ENCODE assay signal across 27 cellular contexts in genomic region chr6:49514571-49515484, GRCh38. TPM values are rescaled to one million over a fixed set of nuclear protein-coding genes. Genes with fewer than 3 reads are reported as not detected.
"Had no signal": no experiment of that assay in that cellular context is flagged by ENCODE, and none has a peak within 500 bp of the region (broad histone marks: within the 10 kb centered on the region; RNA-seq: fewer than 3 reads in every experiment).

No MANE protein-coding gene starts in this region.

- H3K4me3 ChIP-seq: esophagus squamous epithelium, left ventricle myocardium inferior, thoracic aorta had no signal

- H3K36me3 ChIP-seq: esophagus squamous epithelium, left ventricle myocardium inferior, neutrophil, thoracic aorta had no signal

- DNase-seq: activated CD4-positive, alpha-beta T cell treated with anti-CD3 and anti-CD28 coated beads for 36 hours; activated CD4-positive, CD25-positive, alpha-beta regulatory T cell; activated CD8-positive, alpha-beta memory T cell treated with anti-CD3 and anti-CD28 coated beads, Interleukin-2, amount 10 ng/mL, durations not matched to agents 7 days and 5 days; activated CD8-positive, alpha-beta T cell treated with anti-CD3 and anti-CD28 coated beads, Interleukin-2, amount 10 ng/mL, durations not matched to agents 7 days and 5 days; activated T-cell treated with anti-CD3 and anti-CD28 coated beads, Interleukin-2, amount 50 U/mL, for 48 hours; anterior cingulate cortex; endodermal cell; esophagus squamous epithelium; left ventricle myocardium inferior; naive B cell; nephron progenitor cell; small intestine; stimulated activated CD4-positive, alpha-beta T cell treated with anti-CD3 and anti-CD28 coated beads, Interleukin-4, amount 100 ng/mL, for 24 hours; trophoblast cell had no signal

- H3K27ac ChIP-seq: esophagus squamous epithelium, left ventricle myocardium inferior, neutrophil, thoracic aorta had no signal

- H3K9me3 ChIP-seq: esophagus squamous epithelium, left ventricle myocardium inferior, neutrophil, thoracic aorta had no signal

- ATAC-seq: activated CD4-positive, alpha-beta T cell treated with anti-CD3 and anti-CD28 coated beads for 36 hours; activated CD8-positive, alpha-beta memory T cell treated with anti-CD3 and anti-CD28 coated beads, Interleukin-2, amount 10 ng/mL, durations not matched to agents 7 days and 5 days; activated CD8-positive, alpha-beta T cell treated with anti-CD3 and anti-CD28 coated beads, Interleukin-2, amount 10 ng/mL, durations not matched to agents 7 days and 5 days; sciatic nerve; stimulated activated effector memory CD8-positive, alpha-beta T cell treated with anti-CD3 and anti-CD28 coated beads, Interleukin-12 subunit alpha, Interleukin-12 subunit beta, amount 100 ng/mL, for 72 hours had no signal

- H3K4me1 ChIP-seq: esophagus squamous epithelium, left ventricle myocardium inferior had no signal

RNA-seq across cellular contexts. Expression of gene GLYATL3, which starts 15.1 kb away (rescaled TPM):
- total RNA-seq: activated CD4-positive, alpha-beta T cell treated with anti-CD3 and anti-CD28 coated beads for 36 hours; activated CD8-positive, alpha-beta memory T cell treated with anti-CD3 and anti-CD28 coated beads, Interleukin-2, amount 10 ng/mL, durations not matched to agents 7 days and 5 days; activated CD8-positive, alpha-beta T cell treated with anti-CD3 and anti-CD28 coated beads, Interleukin-2, amount 10 ng/mL, durations not matched to agents 7 days and 5 days; activated T-helper 2 cell treated with anti-CD3 and anti-CD28 coated beads, Interferon-gamma antibody, Interleukin-2, Interleukin-4, amounts not matched to agents 10 μg/mL and 5 μg/mL and 100 μg/mL, durations not matched to agents 14 hours and 24 hours and 36 hours; endodermal cell; esophagus squamous epithelium; frontal cortex; left ventricle myocardium inferior; lung microvascular endothelial cell; mesothelial cell of epicardium; osteocyte; posterior vena cava; renal cortical epithelial cell; sciatic nerve; subcutaneous adipose tissue; T-helper 2 cell treated with Interferon-gamma antibody and Interleukin-4, amounts not matched to agents 100 ng/mL and 5 ng/mL, for 36 hours; thoracic aorta had no signal

RNA-seq across cellular contexts. Expression of gene C6orf141, which starts 35.6 kb away (rescaled TPM):
- total RNA-seq: activated CD8-positive, alpha-beta memory T cell treated with anti-CD3 and anti-CD28 coated beads, Interleukin-2, amount 10 ng/mL, durations not matched to agents 7 days and 5 days; activated T-helper 2 cell treated with anti-CD3 and anti-CD28 coated beads, Interferon-gamma antibody, Interleukin-2, Interleukin-4, amounts not matched to agents 10 μg/mL and 5 μg/mL and 100 μg/mL, durations not matched to agents 14 hours and 24 hours and 36 hours; osteocyte had no signal
